Comparison of ENCODE assay signal across 13 cellular contexts in the genomic region with DNA sequence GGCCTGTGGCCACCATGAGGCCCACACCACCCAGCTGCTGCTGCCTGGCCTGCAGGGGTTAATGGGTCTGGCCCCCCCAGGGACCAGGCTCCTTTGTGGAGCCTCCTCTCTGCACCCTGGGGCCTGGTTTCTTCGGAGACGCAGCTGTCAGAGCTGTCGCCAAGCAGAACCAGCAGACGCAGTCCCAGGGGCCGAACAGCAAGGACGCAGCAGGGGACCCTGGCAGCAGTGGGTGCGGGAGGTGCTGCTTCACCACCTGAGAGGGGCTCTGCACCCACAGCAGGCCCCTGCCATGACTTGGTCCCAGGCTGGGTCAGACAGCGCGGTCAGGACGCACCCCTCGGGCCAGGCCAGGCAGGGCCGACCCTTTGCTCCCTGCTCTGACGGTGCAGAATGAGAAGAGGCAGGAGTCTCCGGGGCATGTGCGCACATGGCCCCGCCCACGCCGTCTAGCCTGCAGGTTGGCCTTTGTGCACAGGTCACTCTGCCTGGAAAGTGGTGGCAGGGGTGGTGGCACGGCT.
"Had no signal": no experiment of that assay in that cellular context is flagged by ENCODE, and none has a peak within 500 bp of the region (broad histone marks: within the 10 kb centered on the region; RNA-seq: fewer than 3 reads in every experiment).

No MANE protein-coding gene starts in this region.

- H3K4me1 ChIP-seq: ascending aorta, left lung, tibial nerve had no signal

- FAIRE-seq: bronchial epithelial cell, endometrium had no signal

- DNase-seq: activated gamma-delta T cell treated with Interleukin-2 at 50 U/mL for 16 hours; activated T-cell treated with anti-CD3 and anti-CD28 coated beads, Interleukin-2, amount 50 U/mL, for 24 hours; foreskin melanocyte; mesenchymal stem cell; nephron progenitor cell had no signal

- H3K4me3 ChIP-seq: ascending aorta, dorsolateral prefrontal cortex, left lung, skin epidermis, tibial nerve had no signal

- H3K27me3 ChIP-seq: ascending aorta, dorsolateral prefrontal cortex, left lung, tibial nerve had no signal

- H3K27ac ChIP-seq: ascending aorta, dorsolateral prefrontal cortex, left lung, skin epidermis, tibial nerve had no signal

- ATAC-seq: activated CD4-positive, CD25-positive, alpha-beta regulatory T cell treated with anti-CD3 and anti-CD28 coated beads, Interleukin-2, amount 50 U/mL, for 24 hours; left lung had no signal
